ENCODE assay signal across 10 cellular contexts in the genomic region with DNA sequence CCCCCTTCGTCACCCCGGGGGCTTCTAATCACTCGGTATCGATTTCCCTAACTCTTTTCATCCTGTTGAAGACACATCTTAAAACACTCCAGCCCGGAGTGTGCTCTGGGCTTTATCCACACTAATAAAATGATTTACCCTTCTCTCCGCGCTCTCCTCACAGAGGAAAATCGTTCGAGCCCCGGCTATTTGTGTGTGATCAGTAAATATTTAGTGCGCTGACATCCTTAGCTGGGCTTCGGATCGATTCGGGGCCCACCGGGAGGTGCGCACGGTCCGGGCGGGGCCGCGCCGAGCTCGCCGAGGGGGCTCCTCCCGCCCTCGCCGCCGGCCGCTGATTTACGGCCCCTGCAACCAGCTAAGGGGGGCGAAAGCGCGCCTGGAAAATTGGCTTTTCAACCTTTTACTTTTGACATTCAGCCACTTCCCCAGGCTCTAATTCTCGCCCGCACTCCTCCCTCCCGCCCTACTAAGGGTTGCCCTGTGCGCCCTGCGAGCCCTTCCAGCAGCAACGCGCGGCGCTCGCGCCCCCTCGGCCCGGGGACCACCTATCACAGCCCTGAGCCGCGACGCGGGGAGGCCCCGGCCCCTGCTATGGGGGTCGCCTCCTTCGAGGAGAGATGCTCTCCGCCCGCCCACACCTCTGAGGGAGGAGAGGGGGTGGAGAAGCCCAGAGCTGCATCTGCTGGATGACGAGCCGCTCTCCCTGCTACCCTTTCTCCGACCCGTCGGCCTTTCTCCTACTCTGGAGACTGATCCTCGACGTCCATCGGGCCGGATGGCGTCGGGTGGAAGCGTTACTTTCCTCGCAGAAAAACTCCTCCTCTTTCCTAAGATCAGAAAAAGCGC. TPM values are rescaled to one million over a fixed set of nuclear protein-coding genes. Genes with fewer than 3 reads are reported as not detected.
DNase-seq lines count a peak whose midpoint lies in the region; ATAC-seq, FAIRE-seq and TF ChIP-seq lines count a peak whose summit lies in the region.
"Had no signal": no experiment of that assay in that cellular context is flagged by ENCODE, and none has a peak within 500 bp of the region (broad histone marks: within the 10 kb centered on the region; RNA-seq: fewer than 3 reads in every experiment).

No MANE protein-coding gene starts in this region.

- H3K36me3 Mint-ChIP-seq in naive thymus-derived CD8-positive, alpha-beta T cell, result peaks cover 0 to 13% (median 7%) of the 10 kb centered on the region in 3 donors

- no peak for TF ChIP-seq POLR2A in heart left ventricle (IDR thresholded peaks at IDR 0.05)

- peaks cover 0 to 14% (median 0%) of the 10 kb centered on the region in 9 donors for H3K9me3 Mint-ChIP-seq in naive thymus-derived CD8-positive, alpha-beta T cell

- peaks cover 38 to 87% (median 66%) of the 10 kb centered on the region in 5 donors for H3K27me3 Mint-ChIP-seq in naive thymus-derived CD8-positive, alpha-beta T cell

- H3K9me3 ChIP-seq in heart left ventricle (no peaks in the 10 kb centered on the region), pancreas (no peaks in the 10 kb centered on the region)

- peak in 3 of 4 donors; percentile 10 to 26 (median 19) for ATAC-seq in heart left ventricle
- ATAC-seq in pancreas, result peak in 2 of 4 donors; percentile 3 to 4
- no peak for ATAC-seq in naive thymus-derived CD8-positive, alpha-beta T cell
- ATAC-seq in GM18909 (IDR thresholded peaks at IDR 0.05; ENCODE audit: poor library complexity, unreplicated experiment), result no peak

- TF ChIP-seq CTCF in AG09309 (IDR thresholded peaks at IDR 0.05; ENCODE audit: control insufficient read depth, insufficient read depth, low read depth, low read length, missing control alignments), result no peak
- TF ChIP-seq CTCF in heart left ventricle (IDR thresholded peaks at IDR 0.05), result no peak
- no peak for TF ChIP-seq CTCF in pancreas (IDR thresholded peaks at IDR 0.05)

- H3K4me1 ChIP-seq in heart left ventricle, result peaks cover 0 to 25% (median 5%) of the 10 kb centered on the region in 12 donors
- no peaks in the 10 kb centered on the region for H3K4me1 ChIP-seq in pancreas

- peaks cover 3 to 89% (median 69%) of the 10 kb centered on the region in 9 donors for H3K27me3 ChIP-seq in heart left ventricle
- peaks cover 0 to 7% (median 1%) of the 10 kb centered on the region in 4 donors for H3K27me3 ChIP-seq in pancreas

- peak overlapping the region; percentile 24 for H3K4me3 ChIP-seq in AG09309 (ENCODE audit: control insufficient read depth, low read depth, low read length)
- peak overlapping the region; percentile 18 to 91 (median 53) for H3K4me3 ChIP-seq in heart left ventricle
- peak overlapping the region in 2 of 4 donors; percentile 34 to 44 for H3K4me3 ChIP-seq in pancreas

- H3K4me3 Mint-ChIP-seq in naive thymus-derived CD8-positive, alpha-beta T cell, result no peak overlapping the region
- H3K4me3 Mint-ChIP-seq: activated naive CD4-positive, alpha-beta T cell treated with anti-CD3 and anti-CD28 coated beads, Interleukin-2, amount 50 U/mL, for 24 hours had no signal

- H3K27ac ChIP-seq in heart left ventricle (peak overlapping the region; percentile 66 to 90 (median 82)), pancreas (peak overlapping the region; percentile 33 to 78 (median 62))

- no peaks in the 10 kb centered on the region for H3K36me3 ChIP-seq in heart left ventricle
- H3K36me3 ChIP-seq in pancreas, result no peaks in the 10 kb centered on the region

- POLR2A ChIA-PET in naive thymus-derived CD8-positive, alpha-beta T cell (lab: Charles Lee), result no interaction called here

- H3K27ac Mint-ChIP-seq in naive thymus-derived CD8-positive, alpha-beta T cell, result no peak overlapping the region
- H3K27ac Mint-ChIP-seq: activated naive CD4-positive, alpha-beta T cell treated with anti-CD3 and anti-CD28 coated beads, Interleukin-2, amount 50 U/mL, for 24 hours had no signal

- peaks cover 3 to 15% (median 8%) of the 10 kb centered on the region in 4 donors for H3K4me1 Mint-ChIP-seq in naive thymus-derived CD8-positive, alpha-beta T cell

- intact Hi-C loops in heart left ventricle (cut with DNase I), result loop anchor here in 5 of 10 donors (10.0 kb wide), 8 partner anchors 158 to 1298 kb away; no protein-coding TSS in a partner anchor
- intact Hi-C loops in pancreas (cut with DNase I), result no loop called here

- no peak for FAIRE-seq in pancreas (lab: Jason Lieb, UNC)

- WGBS in heart left ventricle, 4 donors, result 10 to 21% (median 18%) methylated on average over 66 to 69 of the region's 69 CpGs
- 26 to 34% methylated on average over 67 to 69 of the region's 69 CpGs for WGBS in pancreas, 2 donors

- DNase-seq in AG09309 (ENCODE audit: low read depth) (no peak), SK-N-DZ (ENCODE audit: low spot score) (peak; percentile 30), heart left ventricle (peak in 4 of 5 donors; percentile 29 to 69 (median 48)), pancreas (peak in 2 of 6 donors; percentile 62 to 72), SHP77 (lab: John Stamatoyannopoulos, UW) (no peak)
- DNase-seq in stimulated activated CD4-positive, alpha-beta T cell treated with anti-CD3 and anti-CD28 coated beads, Interleukin-4, amount 100 ng/mL, for 4 hours, result no peak
- DNase-seq in naive thymus-derived CD8-positive, alpha-beta T cell, result no peak
- DNase-seq: DND-41 had no signal

RNA-seq across cellular contexts. Expression of gene NR2F2, which starts 7.9 kb away (rescaled TPM):
- 2.2 and 3.2 TPM in 2 replicates for polyA plus RNA-seq in SK-N-DZ (2014; cell fraction: cytosol; rRNA removed)
- polyA plus RNA-seq in SK-N-DZ (2014; cell fraction: nucleus; rRNA removed), result 1.5 and 3.6 TPM in 2 replicates
- total RNA-seq in heart left ventricle (10 to 100 TPM; 11.9 to 22.4 (median 16.5) TPM), pancreas (10 to 100 TPM in 4 of 6 donors, 1 to 10 TPM in 2; 8.3 to 25.6 (median 14.0) TPM)
- polyA plus RNA-seq in heart left ventricle (10 to 100 TPM; 11.8 to 16.1 TPM), pancreas (10 to 100 TPM in 1 of 2 donors, 1 to 10 TPM in 1; 7.0 to 16.2 TPM)
- total RNA-seq in naive thymus-derived CD8-positive, alpha-beta T cell, result not detected
- not detected for polyA plus RNA-seq in naive thymus-derived CD8-positive, alpha-beta T cell

Comparison
In these comparisons a context has a peak if more than half of its experiments do, and no peak if none do; other contexts are left out.
1. DNase-seq: peak in SK-N-DZ (single experiment) and heart left ventricle (4 of 5); none in AG09309 (single experiment), stimulated activated CD4-positive, alpha-beta T cell treated with anti-CD3 and anti-CD28 coated beads, Interleukin-4, amount 100 ng/mL, for 4 hours (0 of 2), SHP77 (0 of 2) and naive thymus-derived CD8-positive, alpha-beta T cell (0 of 10).
2. ATAC-seq: peak in heart left ventricle (3 of 4); none in naive thymus-derived CD8-positive, alpha-beta T cell (0 of 2) and GM18909 (single experiment).
3. RNA of gene NR2F2, which starts 7.9 kb away (total RNA-seq): 11.9 to 22.4 TPM in heart left ventricle and 8.3 to 25.6 TPM in pancreas; not detected in naive thymus-derived CD8-positive, alpha-beta T cell; every median in the first group is over 4 times any median in the second.